Comparison of ENCODE assay signal across 8 cellular contexts in the genomic region with DNA sequence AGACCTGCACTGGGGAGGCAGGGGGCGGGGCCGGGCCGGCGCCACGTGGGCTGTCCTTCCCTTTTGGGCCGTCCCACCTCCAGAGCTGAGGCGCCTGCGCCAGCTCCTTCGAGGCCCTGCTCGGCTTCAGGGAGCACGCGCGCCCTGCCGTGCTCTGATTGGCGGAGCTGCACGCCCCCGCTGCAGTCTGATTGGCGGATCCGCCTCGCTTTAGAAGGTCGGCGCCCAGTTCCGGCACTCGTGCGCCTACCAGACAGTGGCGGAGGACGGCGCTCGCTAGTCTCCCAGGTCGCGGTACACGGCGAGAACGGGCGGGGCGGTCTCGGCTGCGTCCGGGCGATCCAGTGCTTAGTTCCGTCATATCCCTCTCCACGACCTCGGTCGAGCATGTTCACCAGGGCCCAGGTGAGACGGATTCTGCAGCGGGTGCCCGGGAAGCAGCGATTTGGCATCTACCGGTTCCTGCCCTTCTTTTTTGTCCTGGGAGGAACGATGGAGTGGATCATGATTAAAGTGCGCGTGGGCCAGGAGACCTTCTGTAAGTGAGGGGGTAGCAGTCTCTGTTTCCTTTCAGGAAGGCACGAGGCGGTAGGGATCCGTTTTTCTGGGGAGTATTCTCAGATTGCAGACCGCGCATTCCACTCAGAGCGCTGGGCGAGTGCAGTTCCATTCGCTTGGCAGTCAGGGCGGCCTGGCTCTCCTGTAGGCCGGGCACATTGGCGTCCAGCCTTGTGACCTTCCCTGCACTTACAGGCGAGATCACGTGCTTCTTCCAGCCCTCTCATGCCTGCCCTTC. TPM values are rescaled to one million over a fixed set of nuclear protein-coding genes. Genes with fewer than 3 reads are reported as not detected.
DNase-seq lines count a peak whose midpoint lies in the region; ATAC-seq and TF ChIP-seq lines count a peak whose summit lies in the region.

TSS of gene UQCC5 (plus strand) at position 237 of the 796 bp plus-strand sequence. CDS start at position 388, 151 bp downstream.

- no peak for TF ChIP-seq CTCF in epithelial cell of esophagus (IDR thresholded peaks at IDR 0.05; ENCODE audit: insufficient read depth, low read depth, low read length, missing control alignments)

- ATAC-seq in GM21576 (IDR thresholded peaks at IDR 0.05; ENCODE audit: unreplicated experiment), result peak; percentile 81

- H3K27me3 Mint-ChIP-seq in IgD-negative memory B cell, result no peaks in the 10 kb centered on the region

- no peaks in the 10 kb centered on the region for H3K9me3 ChIP-seq in mononuclear cell (ENCODE audit: low read depth, low read length)

- DNase-seq in DMS153 treated with DMSO at 0.1 percent for 48 hours (lab: John Stamatoyannopoulos, UW; ENCODE audit: unreplicated experiment) (peak; percentile 59), OCI-M1 (lab: John Stamatoyannopoulos, UW) (peak; percentile 99), activated T-cell treated with anti-CD3 and anti-CD28 coated beads for 4 hours (peak; percentile 93), epithelial cell of esophagus (ENCODE audit: low read depth) (peak; percentile 100)
- DNase-seq in stimulated activated CD8-positive, alpha-beta memory T cell treated with anti-CD3 and anti-CD28 coated beads, Interleukin-2, amount 100 ng/mL, for 48 hours (ENCODE audit: low read depth in 2 of 2), result peak; percentile 95 to 96

- peaks cover 1% of the 10 kb centered on the region for H3K36me3 Mint-ChIP-seq in IgD-negative memory B cell

- no peaks in the 10 kb centered on the region for H3K9me3 Mint-ChIP-seq in IgD-negative memory B cell

- H3K4me1 ChIP-seq in mononuclear cell (ENCODE audit: insufficient read depth, low read length), result peaks cover 57% of the 10 kb centered on the region

- no peaks in the 10 kb centered on the region for H3K27me3 ChIP-seq in mononuclear cell (ENCODE audit: insufficient read depth, low read length)

- H3K4me3 ChIP-seq in epithelial cell of esophagus (ENCODE audit: low read length) (peak within 1 kb of the TSS; percentile 88), mononuclear cell (ENCODE audit: low read length) (peak within 1 kb of the TSS; percentile 87)

- peaks cover 31 to 37% (median 33%) of the 10 kb centered on the region in 3 donors for H3K4me1 Mint-ChIP-seq in IgD-negative memory B cell

- H3K4me3 Mint-ChIP-seq in IgD-negative memory B cell, result peak within 1 kb of the TSS; percentile 98 to 100 (median 99)

- peak within 1 kb of the TSS; percentile 97 to 100 (median 98) for H3K27ac Mint-ChIP-seq in IgD-negative memory B cell

RNA-seq across cellular contexts. Expression of gene UQCC5, which starts in this region (rescaled TPM):
- 23.7 TPM for polyA plus RNA-seq in IgD-negative memory B cell
- 1.2 TPM for total RNA-seq in mononuclear cell

Comparison
In these comparisons a context has a peak if more than half of its experiments do, and no peak if none do; other contexts are left out.
1. Peak in every context shown above with its lines: DNase-seq, ATAC-seq and H3K4me3 ChIP-seq.